ENCODE assay signal across 8 cellular contexts in the genomic region with DNA sequence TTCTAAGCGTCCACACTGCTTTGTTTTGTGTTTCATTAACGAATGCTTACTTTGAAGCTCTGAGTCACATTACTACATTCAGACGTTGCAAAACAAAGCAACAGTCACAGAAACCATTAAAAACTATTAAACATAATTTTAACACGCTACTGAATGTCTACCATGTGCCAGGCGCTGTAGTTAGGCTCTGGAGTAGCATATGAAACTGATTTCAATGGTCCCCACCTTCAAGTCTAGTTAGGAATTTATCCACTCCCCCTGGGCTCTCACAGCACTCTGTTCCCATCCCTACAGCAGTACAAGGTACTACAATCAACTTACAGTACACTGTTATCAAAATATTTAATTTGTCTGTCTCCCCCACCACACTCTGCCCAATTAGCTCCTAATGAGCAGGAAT. TPM values are rescaled to one million over a fixed set of nuclear protein-coding genes. Genes with fewer than 3 reads are reported as not detected.
DNase-seq lines count a peak whose midpoint lies in the region; ATAC-seq, FAIRE-seq and TF ChIP-seq lines count a peak whose summit lies in the region.

No MANE protein-coding gene starts in this region.

- no peaks in the 10 kb centered on the region for H3K9me3 ChIP-seq in endothelial cell of umbilical vein (replicated peaks; ENCODE audit: control insufficient read depth, insufficient read depth, low read length)
- H3K9me3 ChIP-seq in neutrophil: no peaks in the 10 kb centered on the region

- no peak overlapping the region for H3K27ac Mint-ChIP-seq in Calu3 (ENCODE audit: unreplicated experiment)

- intact Hi-C loops in Calu3 (cut with micrococcal nuclease; ENCODE audit: unreplicated experiment) (no loop called here), endothelial cell of umbilical vein (cut with micrococcal nuclease) (loop anchor here (1.0 kb wide), 5 partner anchors 16 to 464 kb away; partner anchors contain the start of gene COPRS)

- TF ChIP-seq POLR2A in endothelial cell of umbilical vein (IDR thresholded peaks at IDR 0.05; ENCODE audit: low read depth, low read length): no peak

- no peak for ATAC-seq in HG02981 (IDR thresholded peaks at IDR 0.05; ENCODE audit: unreplicated experiment)

- H3K36me3 Mint-ChIP-seq in Calu3 (ENCODE audit: insufficient read depth, unreplicated experiment): peaks cover 22% of the 10 kb centered on the region

- TF ChIP-seq CTCF in Calu3 (IDR thresholded peaks at IDR 0.05; ENCODE audit: unreplicated experiment): no peak
- TF ChIP-seq CTCF in endothelial cell of umbilical vein (IDR thresholded peaks at IDR 0.05; ENCODE audit: extremely low read depth in 1 of 2, insufficient read depth in 1 of 2, low read depth in 1 of 2, low read length in 2 of 2): no peak
- TF ChIP-seq CTCF in neutrophil (IDR thresholded peaks at IDR 0.05): no peak

- H3K4me2 ChIP-seq in endothelial cell of umbilical vein (ENCODE audit: insufficient read depth, low read length): peak overlapping the region; percentile 85

- CTCF ChIA-PET in Calu3 (lab: Charles Lee) (interaction anchor here (0.6 to 1.0 kb wide), 4 partner anchors 12 to 464 kb away, joined by 3 to 6 read pairs (median 4); no protein-coding TSS in a partner anchor), endothelial cell of umbilical vein (lab: Charles Lee) (interaction anchor here (0.7 to 2.7 kb wide), 19 partner anchors 10 to 512 kb away, joined by 3 to 15 read pairs (median 5); partner anchors contain the start of gene COPRS)

- H3K4me1 Mint-ChIP-seq in Calu3 (ENCODE audit: low read depth, unreplicated experiment): no peaks in the 10 kb centered on the region

- peak overlapping the region; percentile 58 for H3K9ac ChIP-seq in endothelial cell of umbilical vein (replicated peaks; ENCODE audit: extremely low read depth, insufficient read depth, low read length)

- H2AFZ ChIP-seq in endothelial cell of umbilical vein (ENCODE audit: low read depth, low read length): peak overlapping the region; percentile 71

- peak overlapping the region; percentile 71 to 92 (median 71) for H3K4me3 ChIP-seq in endothelial cell of umbilical vein (replicated peaks in 1 of 3; ENCODE audit: insufficient read depth in 1 of 3, low read depth in 1 of 3, low read length in 3 of 3)
- peak overlapping the region; percentile 81 to 82 for H3K4me3 ChIP-seq in neutrophil (ENCODE audit: low read depth in 1 of 2, low read length in 1 of 2)

- no peaks in the 10 kb centered on the region for H3K27me3 Mint-ChIP-seq in Calu3 (ENCODE audit: unreplicated experiment)

- BruUV-seq in Calu3 (replicated peaks; lab: Mats Ljungman, UMichigan) (TSS peak; percentile 76), endothelial cell of umbilical vein (replicated peaks; lab: Mats Ljungman, UMichigan) (no TSS peak)

- H3K79me2 ChIP-seq in endothelial cell of umbilical vein (ENCODE audit: control insufficient read depth, insufficient read depth, low read length): peaks cover 18% of the 10 kb centered on the region

- no peak for DNase-seq in Calu3
- DNase-seq in M059J (ENCODE audit: low read depth): peak; percentile 13
- no peak for DNase-seq in endothelial cell of umbilical vein (ENCODE audit: low read depth, low spot score)
- no peak for DNase-seq in DMS114 treated with DMSO at 0.1 percent for 48 hours (lab: John Stamatoyannopoulos, UW; ENCODE audit: unreplicated experiment)
- DNase-seq in putamen (ENCODE audit: low spot score): no peak
- DNase-seq in midbrain (lab: John Stamatoyannopoulos, UW): no peak

- H3K27me3 ChIP-seq in endothelial cell of umbilical vein (ENCODE audit: control insufficient read depth in 2 of 2, insufficient read depth in 2 of 2, low read length in 2 of 2): no peaks in the 10 kb centered on the region
- no peaks in the 10 kb centered on the region for H3K27me3 ChIP-seq in neutrophil

- H4K20me1 ChIP-seq in endothelial cell of umbilical vein (replicated peaks; ENCODE audit: control insufficient read depth, extremely low read depth, insufficient read depth, low read length): no peaks in the 10 kb centered on the region

- H3K36me3 ChIP-seq in endothelial cell of umbilical vein (ENCODE audit: control insufficient read depth in 2 of 2, extremely low read depth in 1 of 2, insufficient read depth in 2 of 2, low read length in 2 of 2): peaks cover 3 to 9% of the 10 kb centered on the region in 2 experiments
- H3K36me3 ChIP-seq in neutrophil: peaks cover 28% of the 10 kb centered on the region

- H3K4me1 ChIP-seq in endothelial cell of umbilical vein (ENCODE audit: control insufficient read depth, extremely low read depth, insufficient read depth, low read length) (peaks cover 5% of the 10 kb centered on the region), neutrophil (ENCODE audit: control insufficient read depth in 1 of 2, insufficient read depth in 1 of 2, low read depth in 1 of 2, low read length in 1 of 2) (peaks cover 16 to 24% of the 10 kb centered on the region in 2 experiments)

- H3K9me3 Mint-ChIP-seq in Calu3 (ENCODE audit: low read depth, unreplicated experiment): no peaks in the 10 kb centered on the region

- H3K4me3 Mint-ChIP-seq in Calu3 (ENCODE audit: low read depth, unreplicated experiment): no peak overlapping the region

- peak; percentile 31 for FAIRE-seq in endothelial cell of umbilical vein (lab: Jason Lieb, UNC)

- H3K27ac ChIP-seq in endothelial cell of umbilical vein (ENCODE audit: insufficient read depth, low read depth, low read length): no peak overlapping the region
- H3K27ac ChIP-seq in neutrophil: peak overlapping the region; percentile 85

- dilution Hi-C loops in endothelial cell of umbilical vein (cut with MboI; ENCODE audit: extremely low pct_ligation_motif_present, low sequenced_read_pairs): no loop called here

- H3K9me1 ChIP-seq in endothelial cell of umbilical vein (replicated peaks; ENCODE audit: control insufficient read depth, extremely low read depth, insufficient read depth, low read length): no peaks in the 10 kb centered on the region

- POLR2A ChIA-PET in endothelial cell of umbilical vein (lab: Charles Lee): no interaction called here

TF ChIP-seq in endothelial cell of umbilical vein, 7 proteins besides CTCF, POLR2A, EP300 and RAD21:
- TF ChIP-seq JUN (IDR thresholded peaks at IDR 0.05; ENCODE audit: borderline replicate concordance, insufficient read depth, insufficient read length, low read depth): no peak
- TF ChIP-seq, protein P1, sequence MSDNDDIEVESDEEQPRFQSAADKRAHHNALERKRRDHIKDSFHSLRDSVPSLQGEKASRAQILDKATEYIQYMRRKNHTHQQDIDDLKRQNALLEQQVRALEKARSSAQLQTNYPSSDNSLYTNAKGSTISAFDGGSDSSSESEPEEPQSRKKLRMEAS (IDR thresholded peaks at IDR 0.05; ENCODE audit: insufficient read depth, insufficient read length): no peak
- no peak for TF ChIP-seq GATA2 (IDR thresholded peaks at IDR 0.05; ENCODE audit: insufficient read depth, insufficient read length, low read depth, low read length)
- TF ChIP-seq EZH2 (IDR thresholded peaks at IDR 0.05; ENCODE audit: borderline replicate concordance, low read depth, low read length, severe bottlenecking): no peak
- TF ChIP-seq MYC (IDR thresholded peaks at IDR 0.05; ENCODE audit: low read depth, low read length): no peak
- TF ChIP-seq FOS (IDR thresholded peaks at IDR 0.05; ENCODE audit: borderline replicate concordance, insufficient read depth, low read length): no peak
TF ChIP-seq in endothelial cell of umbilical vein: peak in this region for 0.

RNA-seq across cellular contexts. Expression of gene UTP6, which starts 0.6 kb away (rescaled TPM):
- 72.2 and 73.5 TPM in 2 replicates for total RNA-seq in Calu3 (2022)
- total RNA-seq in M059J (2014; rRNA removed; shearing (Covaris generic)): 33.8 and 44.4 TPM in 2 replicates
- total RNA-seq in endothelial cell of umbilical vein: 68.9 and 77.7 TPM in 2 replicates
- polyA plus RNA-seq in endothelial cell of umbilical vein: 6.5 and 9.4 TPM in 2 replicates
- 14.3 and 14.9 TPM in 2 replicates for polyA plus RNA-seq in endothelial cell of umbilical vein (2011; cell fraction: cytosol; rRNA removed)
- 46.1 and 60.5 TPM in 2 replicates for polyA plus RNA-seq in endothelial cell of umbilical vein (2011; cell fraction: nucleus; rRNA removed)
- 71.3 and 93.8 TPM in 2 replicates for polyA plus RNA-seq in endothelial cell of umbilical vein (2012)
- polyA minus RNA-seq in endothelial cell of umbilical vein: 15.0 and 16.8 TPM in 2 replicates
- polyA minus RNA-seq in endothelial cell of umbilical vein (2011; cell fraction: cytosol; rRNA and poly(A)+ RNA removed): 19.9 TPM
- polyA minus RNA-seq in endothelial cell of umbilical vein (2011; cell fraction: nucleus; rRNA and poly(A)+ RNA removed): 12.8 and 16.6 TPM in 2 replicates

RNA-seq across cellular contexts. Expression of gene SUZ12, which starts 35.9 kb away (rescaled TPM):
- total RNA-seq in Calu3 (2022) (47.5 and 49.2 TPM in 2 replicates), endothelial cell of umbilical vein (30.8 and 30.9 TPM in 2 replicates)
- 21.7 and 30.5 TPM in 2 replicates for total RNA-seq in M059J (2014; rRNA removed; shearing (Covaris generic))
- polyA plus RNA-seq in endothelial cell of umbilical vein: 5.7 and 7.8 TPM in 2 replicates
- polyA plus RNA-seq in endothelial cell of umbilical vein (2011; cell fraction: cytosol; rRNA removed): 10.9 and 11.4 TPM in 2 replicates
- polyA plus RNA-seq in endothelial cell of umbilical vein (2011; cell fraction: nucleus; rRNA removed): 19.3 and 27.1 TPM in 2 replicates
- polyA plus RNA-seq in endothelial cell of umbilical vein (2012): 17.1 and 24.9 TPM in 2 replicates
- 8.2 and 9.0 TPM in 2 replicates for polyA minus RNA-seq in endothelial cell of umbilical vein
- 29.9 TPM for polyA minus RNA-seq in endothelial cell of umbilical vein (2011; cell fraction: cytosol; rRNA and poly(A)+ RNA removed)
- 10.8 and 15.6 TPM in 2 replicates for polyA minus RNA-seq in endothelial cell of umbilical vein (2011; cell fraction: nucleus; rRNA and poly(A)+ RNA removed)

RNA-seq across cellular contexts. Expression of gene COPRS, which starts 41.8 kb away (rescaled TPM):
- total RNA-seq in Calu3 (2022) (30.4 and 32.6 TPM in 2 replicates), endothelial cell of umbilical vein (48.0 and 48.8 TPM in 2 replicates)
- total RNA-seq in M059J (2014; rRNA removed; shearing (Covaris generic)): 206 and 234 TPM in 2 replicates
- 41.3 and 43.1 TPM in 2 replicates for polyA plus RNA-seq in endothelial cell of umbilical vein
- 41.4 and 42.2 TPM in 2 replicates for polyA plus RNA-seq in endothelial cell of umbilical vein (2011; cell fraction: cytosol; rRNA removed)
- 16.8 and 18.7 TPM in 2 replicates for polyA plus RNA-seq in endothelial cell of umbilical vein (2011; cell fraction: nucleus; rRNA removed)
- 61.2 and 72.5 TPM in 2 replicates for polyA plus RNA-seq in endothelial cell of umbilical vein (2012)
- polyA minus RNA-seq in endothelial cell of umbilical vein: 23.3 and 24.1 TPM in 2 replicates
- polyA minus RNA-seq in endothelial cell of umbilical vein (2011; cell fraction: cytosol; rRNA and poly(A)+ RNA removed): 30.9 TPM
- 5.1 and 7.0 TPM in 2 replicates for polyA minus RNA-seq in endothelial cell of umbilical vein (2011; cell fraction: nucleus; rRNA and poly(A)+ RNA removed)
